Comparison of ENCODE assay signal across 2 cellular contexts in the genomic region with DNA sequence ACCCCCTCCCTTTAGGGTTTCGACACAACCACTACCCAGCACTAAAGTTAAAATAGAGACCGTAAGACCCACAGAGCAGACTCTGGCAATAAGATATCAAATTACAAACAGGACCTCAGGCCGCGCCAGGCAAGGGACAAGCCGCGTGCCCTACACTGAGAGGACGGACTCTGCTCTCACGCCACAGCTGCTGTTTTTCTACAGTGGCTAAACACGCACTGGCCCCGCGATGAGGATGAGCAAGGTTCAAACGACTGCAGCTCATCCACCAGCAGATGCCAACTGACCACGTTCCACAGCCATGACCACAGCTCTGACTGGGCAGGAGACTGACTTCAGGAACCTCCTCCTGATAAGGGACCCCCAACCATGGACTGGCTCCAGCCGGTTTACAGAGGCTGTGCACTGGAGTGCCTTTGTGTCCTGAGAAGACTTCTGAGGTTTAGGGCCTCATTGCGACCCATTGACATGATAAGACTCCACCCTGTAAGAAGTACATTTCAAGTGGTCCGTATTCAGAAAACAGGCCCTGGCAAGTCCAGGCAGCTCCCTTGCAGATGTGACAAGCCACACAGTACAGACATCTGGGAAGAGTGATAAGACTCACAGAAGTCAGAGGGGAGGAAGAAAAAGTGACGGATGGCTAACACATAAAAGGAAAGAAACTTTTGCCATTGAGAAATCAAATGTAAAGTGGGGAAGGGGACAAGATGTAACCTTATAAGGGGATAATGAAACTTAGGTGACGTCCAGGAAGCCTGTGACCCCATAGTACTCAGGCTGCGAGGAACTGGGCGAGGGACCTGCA.
TF ChIP-seq lines count a peak whose summit lies in the region.

No MANE protein-coding gene starts in this region.

TF ChIP-seq in GM23338, 12 proteins besides CTCF, POLR2A, EP300 and RAD21 (continues in another document):
- TF ChIP-seq REST (IDR thresholded peaks at IDR 0.05; ENCODE audit: unreplicated experiment) (no peak), STAT1 (IDR thresholded peaks at IDR 0.05; ENCODE audit: unreplicated experiment) (no peak), ZNF114 (CRISPR knock-in tag; IDR thresholded peaks at IDR 0.05) (no peak), JUNB (IDR thresholded peaks at IDR 0.05; ENCODE audit: unreplicated experiment) (no peak), NANOG (IDR thresholded peaks at IDR 0.05; ENCODE audit: borderline replicate concordance) (no peak), ZNF462 (CRISPR knock-in tag; IDR thresholded peaks at IDR 0.05) (no peak), ZNF331 (CRISPR knock-in tag; IDR thresholded peaks at IDR 0.05; ENCODE audit: low read depth) (no peak), EZH2 (IDR thresholded peaks at IDR 0.05; ENCODE audit: low read depth, unreplicated experiment) (no peak), EZH2phosphoT487 (IDR thresholded peaks at IDR 0.05; ENCODE audit: unreplicated experiment) (no peak), POLR2AphosphoS5 (IDR thresholded peaks at IDR 0.05; ENCODE audit: low read depth) (no peak), CREB1 (CRISPR knock-in tag; IDR thresholded peaks at IDR 0.05; ENCODE audit: low read depth) (no peak)

TF ChIP-seq in HepG2, 621 proteins besides CTCF, POLR2A, EP300 and RAD21 (continues in another document):
- TF ChIP-seq, protein P1, sequence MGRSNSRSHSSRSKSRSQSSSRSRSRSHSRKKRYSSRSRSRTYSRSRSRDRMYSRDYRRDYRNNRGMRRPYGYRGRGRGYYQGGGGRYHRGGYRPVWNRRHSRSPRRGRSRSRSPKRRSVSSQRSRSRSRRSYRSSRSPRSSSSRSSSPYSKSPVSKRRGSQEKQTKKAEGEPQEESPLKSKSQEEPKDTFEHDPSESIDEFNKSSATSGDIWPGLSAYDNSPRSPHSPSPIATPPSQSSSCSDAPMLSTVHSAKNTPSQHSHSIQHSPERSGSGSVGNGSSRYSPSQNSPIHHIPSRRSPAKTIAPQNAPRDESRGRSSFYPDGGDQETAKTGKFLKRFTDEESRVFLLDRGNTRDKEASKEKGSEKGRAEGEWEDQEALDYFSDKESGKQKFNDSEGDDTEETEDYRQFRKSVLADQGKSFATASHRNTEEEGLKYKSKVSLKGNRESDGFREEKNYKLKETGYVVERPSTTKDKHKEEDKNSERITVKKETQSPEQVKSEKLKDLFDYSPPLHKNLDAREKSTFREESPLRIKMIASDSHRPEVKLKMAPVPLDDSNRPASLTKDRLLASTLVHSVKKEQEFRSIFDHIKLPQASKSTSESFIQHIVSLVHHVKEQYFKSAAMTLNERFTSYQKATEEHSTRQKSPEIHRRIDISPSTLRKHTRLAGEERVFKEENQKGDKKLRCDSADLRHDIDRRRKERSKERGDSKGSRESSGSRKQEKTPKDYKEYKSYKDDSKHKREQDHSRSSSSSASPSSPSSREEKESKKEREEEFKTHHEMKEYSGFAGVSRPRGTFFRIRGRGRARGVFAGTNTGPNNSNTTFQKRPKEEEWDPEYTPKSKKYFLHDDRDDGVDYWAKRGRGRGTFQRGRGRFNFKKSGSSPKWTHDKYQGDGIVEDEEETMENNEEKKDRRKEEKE (IDR thresholded peaks at IDR 0.05): no peak
- no peak for TF ChIP-seq ZNF382 (CRISPR knock-in tag; IDR thresholded peaks at IDR 0.05; ENCODE audit: borderline replicate concordance)
- peak; percentile 73 for TF ChIP-seq FOXA3 (CRISPR knock-in tag; IDR thresholded peaks at IDR 0.05)
- peak; percentile 16; the same call in 1 of the 2 replicates for TF ChIP-seq STAG1 (CRISPR knock-in tag; IDR thresholded peaks at IDR 0.05)
- TF ChIP-seq ZNF282 (IDR thresholded peaks at IDR 0.05; ENCODE audit: partially characterized antibody): no peak
- no peak for TF ChIP-seq ZBTB42 (CRISPR knock-in tag; IDR thresholded peaks at IDR 0.05)
- TF ChIP-seq ZNF574 (CRISPR knock-in tag; IDR thresholded peaks at IDR 0.05): peak; percentile 81
- TF ChIP-seq ZSCAN5A (CRISPR knock-in tag; IDR thresholded peaks at IDR 0.05; ENCODE audit: borderline replicate concordance): no peak
- no peak for TF ChIP-seq NR2F1 (CRISPR knock-in tag; IDR thresholded peaks at IDR 0.05)
- TF ChIP-seq ZSCAN31 (CRISPR knock-in tag; IDR thresholded peaks at IDR 0.05; ENCODE audit: low read depth): peak; percentile 73
- TF ChIP-seq GFI1 (CRISPR knock-in tag; IDR thresholded peaks at IDR 0.05; ENCODE audit: borderline replicate concordance): no peak
- TF ChIP-seq SMARCC2 (IDR thresholded peaks at IDR 0.05): no peak
- TF ChIP-seq FIP1L1 (IDR thresholded peaks at IDR 0.05; ENCODE audit: borderline replicate concordance, insufficient read depth, low read depth, low read length): no peak
- TF ChIP-seq, protein P2, sequence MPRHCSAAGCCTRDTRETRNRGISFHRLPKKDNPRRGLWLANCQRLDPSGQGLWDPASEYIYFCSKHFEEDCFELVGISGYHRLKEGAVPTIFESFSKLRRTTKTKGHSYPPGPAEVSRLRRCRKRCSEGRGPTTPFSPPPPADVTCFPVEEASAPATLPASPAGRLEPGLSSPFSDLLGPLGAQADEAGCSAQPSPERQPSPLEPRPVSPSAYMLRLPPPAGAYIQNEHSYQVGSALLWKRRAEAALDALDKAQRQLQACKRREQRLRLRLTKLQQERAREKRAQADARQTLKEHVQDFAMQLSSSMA (CRISPR knock-in tag; IDR thresholded peaks at IDR 0.05): no peak
- peak; percentile 84; the same call in 1 of the 2 replicates for TF ChIP-seq RXRB (CRISPR knock-in tag; IDR thresholded peaks at IDR 0.05; ENCODE audit: borderline replicate concordance)
- no peak for TF ChIP-seq SMYD3 (CRISPR knock-in tag; IDR thresholded peaks at IDR 0.05)
- no peak for TF ChIP-seq MAFK (conservative IDR thresholded peaks at IDR 0.05 in 1 of 2, IDR thresholded peaks at IDR 0.05 in 1 of 2; ENCODE audit: low read length in 2 of 2)
- TF ChIP-seq, protein P3, sequence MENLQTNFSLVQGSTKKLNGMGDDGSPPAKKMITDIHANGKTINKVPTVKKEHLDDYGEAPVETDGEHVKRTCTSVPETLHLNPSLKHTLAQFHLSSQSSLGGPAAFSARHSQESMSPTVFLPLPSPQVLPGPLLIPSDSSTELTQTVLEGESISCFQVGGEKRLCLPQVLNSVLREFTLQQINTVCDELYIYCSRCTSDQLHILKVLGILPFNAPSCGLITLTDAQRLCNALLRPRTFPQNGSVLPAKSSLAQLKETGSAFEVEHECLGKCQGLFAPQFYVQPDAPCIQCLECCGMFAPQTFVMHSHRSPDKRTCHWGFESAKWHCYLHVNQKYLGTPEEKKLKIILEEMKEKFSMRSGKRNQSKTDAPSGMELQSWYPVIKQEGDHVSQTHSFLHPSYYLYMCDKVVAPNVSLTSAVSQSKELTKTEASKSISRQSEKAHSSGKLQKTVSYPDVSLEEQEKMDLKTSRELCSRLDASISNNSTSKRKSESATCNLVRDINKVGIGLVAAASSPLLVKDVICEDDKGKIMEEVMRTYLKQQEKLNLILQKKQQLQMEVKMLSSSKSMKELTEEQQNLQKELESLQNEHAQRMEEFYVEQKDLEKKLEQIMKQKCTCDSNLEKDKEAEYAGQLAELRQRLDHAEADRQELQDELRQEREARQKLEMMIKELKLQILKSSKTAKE (CRISPR knock-in tag; IDR thresholded peaks at IDR 0.05; ENCODE audit: borderline replicate concordance): peak; percentile 72
- no peak for TF ChIP-seq NFIB (CRISPR knock-in tag; IDR thresholded peaks at IDR 0.05; ENCODE audit: borderline replicate concordance)
- TF ChIP-seq ZNF839 (CRISPR knock-in tag; IDR thresholded peaks at IDR 0.05; ENCODE audit: borderline replicate concordance): no peak
- TF ChIP-seq ZNF660 (CRISPR knock-in tag; IDR thresholded peaks at IDR 0.05; ENCODE audit: borderline replicate concordance, low read depth): no peak
- TF ChIP-seq, protein P4, sequence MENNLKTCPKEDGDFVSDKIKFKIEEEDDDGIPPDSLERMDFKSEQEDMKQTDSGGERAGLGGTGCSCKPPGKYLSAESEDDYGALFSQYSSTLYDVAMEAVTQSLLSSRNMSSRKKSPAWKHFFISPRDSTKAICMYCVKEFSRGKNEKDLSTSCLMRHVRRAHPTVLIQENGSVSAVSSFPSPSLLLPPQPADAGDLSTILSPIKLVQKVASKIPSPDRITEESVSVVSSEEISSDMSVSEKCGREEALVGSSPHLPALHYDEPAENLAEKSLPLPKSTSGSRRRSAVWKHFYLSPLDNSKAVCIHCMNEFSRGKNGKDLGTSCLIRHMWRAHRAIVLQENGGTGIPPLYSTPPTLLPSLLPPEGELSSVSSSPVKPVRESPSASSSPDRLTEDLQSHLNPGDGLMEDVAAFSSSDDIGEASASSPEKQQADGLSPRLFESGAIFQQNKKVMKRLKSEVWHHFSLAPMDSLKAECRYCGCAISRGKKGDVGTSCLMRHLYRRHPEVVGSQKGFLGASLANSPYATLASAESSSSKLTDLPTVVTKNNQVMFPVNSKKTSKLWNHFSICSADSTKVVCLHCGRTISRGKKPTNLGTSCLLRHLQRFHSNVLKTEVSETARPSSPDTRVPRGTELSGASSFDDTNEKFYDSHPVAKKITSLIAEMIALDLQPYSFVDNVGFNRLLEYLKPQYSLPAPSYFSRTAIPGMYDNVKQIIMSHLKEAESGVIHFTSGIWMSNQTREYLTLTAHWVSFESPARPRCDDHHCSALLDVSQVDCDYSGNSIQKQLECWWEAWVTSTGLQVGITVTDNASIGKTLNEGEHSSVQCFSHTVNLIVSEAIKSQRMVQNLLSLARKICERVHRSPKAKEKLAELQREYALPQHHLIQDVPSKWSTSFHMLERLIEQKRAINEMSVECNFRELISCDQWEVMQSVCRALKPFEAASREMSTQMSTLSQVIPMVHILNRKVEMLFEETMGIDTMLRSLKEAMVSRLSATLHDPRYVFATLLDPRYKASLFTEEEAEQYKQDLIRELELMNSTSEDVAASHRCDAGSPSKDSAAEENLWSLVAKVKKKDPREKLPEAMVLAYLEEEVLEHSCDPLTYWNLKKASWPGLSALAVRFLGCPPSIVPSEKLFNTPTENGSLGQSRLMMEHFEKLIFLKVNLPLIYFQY (CRISPR knock-in tag; IDR thresholded peaks at IDR 0.05; ENCODE audit: borderline replicate concordance): peak; percentile 34; the same call in 1 of the 2 replicates
- TF ChIP-seq ZNF740 (CRISPR knock-in tag; IDR thresholded peaks at IDR 0.05): peak; percentile 28; the same call in 1 of the 2 replicates
- TF ChIP-seq SALL2 (CRISPR knock-in tag; IDR thresholded peaks at IDR 0.05): no peak
- TF ChIP-seq TARDBP (CRISPR knock-in tag; IDR thresholded peaks at IDR 0.05): peak; percentile 74
- TF ChIP-seq, protein P5, sequence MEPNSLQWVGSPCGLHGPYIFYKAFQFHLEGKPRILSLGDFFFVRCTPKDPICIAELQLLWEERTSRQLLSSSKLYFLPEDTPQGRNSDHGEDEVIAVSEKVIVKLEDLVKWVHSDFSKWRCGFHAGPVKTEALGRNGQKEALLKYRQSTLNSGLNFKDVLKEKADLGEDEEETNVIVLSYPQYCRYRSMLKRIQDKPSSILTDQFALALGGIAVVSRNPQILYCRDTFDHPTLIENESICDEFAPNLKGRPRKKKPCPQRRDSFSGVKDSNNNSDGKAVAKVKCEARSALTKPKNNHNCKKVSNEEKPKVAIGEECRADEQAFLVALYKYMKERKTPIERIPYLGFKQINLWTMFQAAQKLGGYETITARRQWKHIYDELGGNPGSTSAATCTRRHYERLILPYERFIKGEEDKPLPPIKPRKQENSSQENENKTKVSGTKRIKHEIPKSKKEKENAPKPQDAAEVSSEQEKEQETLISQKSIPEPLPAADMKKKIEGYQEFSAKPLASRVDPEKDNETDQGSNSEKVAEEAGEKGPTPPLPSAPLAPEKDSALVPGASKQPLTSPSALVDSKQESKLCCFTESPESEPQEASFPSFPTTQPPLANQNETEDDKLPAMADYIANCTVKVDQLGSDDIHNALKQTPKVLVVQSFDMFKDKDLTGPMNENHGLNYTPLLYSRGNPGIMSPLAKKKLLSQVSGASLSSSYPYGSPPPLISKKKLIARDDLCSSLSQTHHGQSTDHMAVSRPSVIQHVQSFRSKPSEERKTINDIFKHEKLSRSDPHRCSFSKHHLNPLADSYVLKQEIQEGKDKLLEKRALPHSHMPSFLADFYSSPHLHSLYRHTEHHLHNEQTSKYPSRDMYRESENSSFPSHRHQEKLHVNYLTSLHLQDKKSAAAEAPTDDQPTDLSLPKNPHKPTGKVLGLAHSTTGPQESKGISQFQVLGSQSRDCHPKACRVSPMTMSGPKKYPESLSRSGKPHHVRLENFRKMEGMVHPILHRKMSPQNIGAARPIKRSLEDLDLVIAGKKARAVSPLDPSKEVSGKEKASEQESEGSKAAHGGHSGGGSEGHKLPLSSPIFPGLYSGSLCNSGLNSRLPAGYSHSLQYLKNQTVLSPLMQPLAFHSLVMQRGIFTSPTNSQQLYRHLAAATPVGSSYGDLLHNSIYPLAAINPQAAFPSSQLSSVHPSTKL (CRISPR knock-in tag; IDR thresholded peaks at IDR 0.05): peak; percentile 85
- no peak for TF ChIP-seq THYN1 (CRISPR knock-in tag; IDR thresholded peaks at IDR 0.05; ENCODE audit: borderline replicate concordance, low read depth)
- TF ChIP-seq SP1 (IDR thresholded peaks at IDR 0.05): no peak
- no peak for TF ChIP-seq SP1 (CRISPR knock-in tag; IDR thresholded peaks at IDR 0.05)
- TF ChIP-seq CBX1 (IDR thresholded peaks at IDR 0.05; ENCODE audit: low read depth): no peak
- TF ChIP-seq KDM1A (CRISPR knock-in tag; IDR thresholded peaks at IDR 0.05): peak; percentile 65; the same call in 1 of the 2 replicates
- TF ChIP-seq PLRG1 (conservative IDR thresholded peaks at IDR 0.05): no peak
- peak; percentile 73; the same call in 1 of the 2 replicates for TF ChIP-seq ZNF337 (CRISPR knock-in tag; IDR thresholded peaks at IDR 0.05; ENCODE audit: borderline replicate concordance, low read depth)
